In the genomic region with DNA sequence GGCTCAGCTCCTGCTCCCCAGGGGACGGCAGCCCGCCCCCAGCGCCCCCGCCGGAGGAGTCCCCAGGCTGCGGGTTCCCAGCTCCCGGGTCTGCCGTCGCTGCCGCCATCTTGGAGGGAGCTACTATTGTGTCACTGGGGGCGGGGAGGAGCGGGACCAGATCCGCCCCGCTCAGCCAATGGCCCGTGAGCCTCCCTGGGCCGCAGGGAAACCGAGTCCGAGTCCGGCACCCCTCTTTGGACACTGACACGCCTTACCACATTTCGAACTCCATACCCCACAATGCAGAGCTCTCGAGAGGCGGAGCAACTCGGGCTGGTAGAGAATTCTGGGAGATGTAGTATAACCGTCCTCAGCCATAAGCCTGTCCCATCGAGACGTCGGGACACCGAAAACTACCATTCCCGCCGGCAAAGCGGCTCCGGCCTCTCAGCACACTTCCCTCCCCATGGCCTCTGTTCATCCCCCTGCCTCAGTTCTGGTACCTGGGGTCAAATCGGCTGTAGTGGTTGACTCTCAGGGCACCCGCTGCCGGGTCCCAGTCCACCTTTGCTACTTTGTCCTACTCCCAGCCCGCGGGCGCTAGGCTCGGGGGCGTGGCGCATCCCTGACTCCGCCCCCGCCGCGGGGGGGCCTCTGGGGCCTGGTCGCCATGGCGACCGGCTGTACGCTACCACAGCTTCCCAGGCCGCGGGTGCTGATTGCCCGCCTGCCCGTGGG, we compare ENCODE assay signal across 8 cellular contexts. TPM values are rescaled to one million over a fixed set of nuclear protein-coding genes. Genes with fewer than 3 reads are reported as not detected.
DNase-seq lines count a peak whose midpoint lies in the region; ATAC-seq lines count a peak whose summit lies in the region.

RANBP10 (minus strand) TSS at position 133 of the 720 bp plus-strand sequence; CDS start at position 109, 24 bp downstream.
A gene with protein sequence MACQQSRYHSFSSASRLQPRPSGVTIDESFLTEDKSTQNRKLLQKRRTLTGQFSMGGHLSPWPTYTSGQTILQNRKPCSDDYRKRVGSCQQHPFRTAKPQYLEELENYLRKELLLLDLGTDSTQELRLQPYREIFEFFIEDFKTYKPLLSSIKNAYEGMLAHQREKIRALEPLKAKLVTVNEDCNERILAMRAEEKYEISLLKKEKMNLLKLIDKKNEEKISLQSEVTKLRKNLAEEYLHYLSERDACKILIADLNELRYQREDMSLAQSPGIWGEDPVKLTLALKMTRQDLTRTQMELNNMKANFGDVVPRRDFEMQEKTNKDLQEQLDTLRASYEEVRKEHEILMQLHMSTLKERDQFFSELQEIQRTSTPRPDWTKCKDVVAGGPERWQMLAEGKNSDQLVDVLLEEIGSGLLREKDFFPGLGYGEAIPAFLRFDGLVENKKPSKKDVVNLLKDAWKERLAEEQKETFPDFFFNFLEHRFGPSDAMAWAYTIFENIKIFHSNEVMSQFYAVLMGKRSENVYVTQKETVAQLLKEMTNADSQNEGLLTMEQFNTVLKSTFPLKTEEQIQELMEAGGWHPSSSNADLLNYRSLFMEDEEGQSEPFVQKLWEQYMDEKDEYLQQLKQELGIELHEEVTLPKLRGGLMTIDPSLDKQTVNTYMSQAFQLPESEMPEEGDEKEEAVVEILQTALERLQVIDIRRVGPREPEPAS (plus strand): TSS at position 462 of the 720 bp plus-strand sequence. CDS start 261 bp downstream, outside the sequence.

- peak within 1 kb of the TSS; percentile 82 to 86 for H3K4me3 Mint-ChIP-seq in effector memory CD8-positive, alpha-beta T cell

- ATAC-seq in GM21367 (IDR thresholded peaks at IDR 0.05; ENCODE audit: unreplicated experiment): peak; percentile 88
- ATAC-seq in effector memory CD8-positive, alpha-beta T cell (replicated peaks): peak; percentile 89

- DNase-seq in COR-L47 (lab: John Stamatoyannopoulos, UW) (peak; percentile 98), HT1080 (ENCODE audit: low read depth) (peak; percentile 100), NOMO-1 (lab: John Stamatoyannopoulos, UW; ENCODE audit: unreplicated experiment in 2 of 2) (peak; percentile 98 to 99), medulla oblongata (ENCODE audit: extremely low spot score) (peak; percentile 100)
- DNase-seq in activated CD8-positive, alpha-beta memory T cell treated with anti-CD3 and anti-CD28 coated beads for 48 hours (ENCODE audit: low read depth in 2 of 3, low spot score in 2 of 3): peak; percentile 81 to 87 (median 84)
- peak; percentile 92 to 95 (median 93) for DNase-seq in effector memory CD8-positive, alpha-beta T cell
- peak; percentile 88 to 97 (median 95) for DNase-seq in stimulated activated CD4-positive, alpha-beta T cell treated with anti-CD3 and anti-CD28 coated beads, TNF-alpha, amount 100 ng/mL, for 48 hours (ENCODE audit: low read depth in 3 of 3)

- H3K36me3 Mint-ChIP-seq in effector memory CD8-positive, alpha-beta T cell (ENCODE audit: insufficient read depth): peaks cover 29% of the 10 kb centered on the region

- peak within 1 kb of the TSS; percentile 90 to 96 for H3K27ac Mint-ChIP-seq in effector memory CD8-positive, alpha-beta T cell

- H3K9me3 Mint-ChIP-seq in effector memory CD8-positive, alpha-beta T cell: no peaks in the 10 kb centered on the region

- no peaks in the 10 kb centered on the region for H3K27me3 Mint-ChIP-seq in effector memory CD8-positive, alpha-beta T cell

- peaks cover 32 to 33% of the 10 kb centered on the region in 2 donors for H3K4me1 Mint-ChIP-seq in effector memory CD8-positive, alpha-beta T cell (ENCODE audit: low read depth in 2 of 2)

RNA-seq across cellular contexts. Expression of gene RANBP10, which starts in this region (rescaled TPM):
- 6.2 and 10.8 TPM in 2 replicates for total RNA-seq in HT1080 (2014; rRNA removed; shearing (Covaris generic))
- 7.6 and 8.5 TPM in 2 replicates for polyA plus RNA-seq in HT1080 (2015; cell fraction: cytosol; rRNA removed)
- polyA plus RNA-seq in HT1080 (2015; cell fraction: nucleus; rRNA removed): 15.8 and 16.9 TPM in 2 replicates

RNA-seq across cellular contexts. Expression of the second gene that starts in this region (rescaled TPM):
- total RNA-seq in HT1080 (2014; rRNA removed; shearing (Covaris generic)): 0.18 TPM in 1 of 2 replicates, not detected in the other
- 0.11 and 0.12 TPM in 2 replicates for polyA plus RNA-seq in HT1080 (2015; cell fraction: cytosol; rRNA removed)
- 1.6 and 1.9 TPM in 2 replicates for polyA plus RNA-seq in HT1080 (2015; cell fraction: nucleus; rRNA removed)

Comparison
In these comparisons a context has a peak if more than half of its experiments do, and no peak if none do; other contexts are left out.
1. Peak in every context shown above with its lines: DNase-seq and ATAC-seq.